In genomic region chr12:7797269-7797668, GRCh38 we compare ENCODE assay signal across 6 cellular contexts. TPM values are rescaled to one million over a fixed set of nuclear protein-coding genes. Genes with fewer than 3 reads are reported as not detected.
"Had no signal": no experiment of that assay in that cellular context is flagged by ENCODE, and none has a peak within 500 bp of the region (broad histone marks: within the 10 kb centered on the region; RNA-seq: fewer than 3 reads in every experiment).

No MANE protein-coding gene starts in this region.

RNA-seq across cellular contexts. Expression of gene NANOG, which starts 8.1 kb away (rescaled TPM):
- total RNA-seq: LHCN-M2, MCF 10A, OCI-LY7, PC-3, SK-MEL-5 had no signal
- polyA plus RNA-seq: SK-N-SH had no signal

RNA-seq across cellular contexts. Expression of gene NANOGNB, which starts 32.3 kb away (rescaled TPM):
- total RNA-seq: LHCN-M2, MCF 10A, OCI-LY7, PC-3, SK-MEL-5 had no signal
- polyA plus RNA-seq: SK-N-SH had no signal

RNA-seq across cellular contexts. Expression of gene CLEC4C, which starts 50.1 kb away (rescaled TPM):
- total RNA-seq: LHCN-M2, MCF 10A, OCI-LY7, PC-3, SK-MEL-5 had no signal
- polyA plus RNA-seq: SK-N-SH had no signal
